Comparison of ENCODE assay signal across 8 cellular contexts in the genomic region with DNA sequence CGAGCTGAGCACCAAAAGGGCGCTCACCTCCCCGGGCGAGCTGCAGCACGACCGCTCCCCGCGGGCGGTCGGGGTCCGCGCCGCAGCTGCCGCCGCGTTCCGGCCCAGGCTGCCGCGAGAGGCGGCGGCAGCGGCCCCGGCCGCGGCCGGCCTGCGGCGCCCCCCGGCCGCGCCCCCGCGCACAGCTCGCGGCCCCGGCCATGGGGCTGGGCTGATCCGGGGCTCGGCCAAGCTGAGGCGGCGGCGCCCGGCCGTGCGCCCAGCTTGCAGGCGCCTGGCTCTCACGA. TPM values are rescaled to one million over a fixed set of nuclear protein-coding genes. Genes with fewer than 3 reads are reported as not detected.
A peak's percentile ranks its signal among the peaks of the same experiment; 100 is the strongest.
DNase-seq lines count a peak whose midpoint lies in the region; ATAC-seq, FAIRE-seq and TF ChIP-seq lines count a peak whose summit lies in the region.

No MANE protein-coding gene starts in this region.

- peak; percentile 73 for DNase-seq in NCI-H748 (lab: John Stamatoyannopoulos, UW; ENCODE audit: unreplicated experiment)
- DNase-seq in NCI-H748 treated with DMSO at 0.1 percent for 48 hours (lab: John Stamatoyannopoulos, UW), result no peak
- no peak for DNase-seq in WERI-Rb-1
- no peak for DNase-seq in right atrium auricular region (ENCODE audit: low spot score)
- no peak for DNase-seq in small intestine
- no peak for DNase-seq in GM10266 (ENCODE audit: extremely low spot score)
- DNase-seq in cerebellum (ENCODE audit: low spot score), result no peak

- TF ChIP-seq CTCF in WERI-Rb-1 (IDR thresholded peaks at IDR 0.05; ENCODE audit: low read depth, low read length), result no peak
- TF ChIP-seq CTCF in right atrium auricular region (IDR thresholded peaks at IDR 0.05), result no peak
- no peak for TF ChIP-seq CTCF in GM10266 (IDR thresholded peaks at IDR 0.05; ENCODE audit: control insufficient read depth, insufficient read depth, low read depth, missing control alignments)

- H3K9me3 ChIP-seq in WERI-Rb-1 (ENCODE audit: severe bottlenecking) (no peaks in the 10 kb centered on the region), right atrium auricular region (no peaks in the 10 kb centered on the region), small intestine (ENCODE audit: control insufficient read depth, low read depth) (no peaks in the 10 kb centered on the region)

- H3K4me1 ChIP-seq in right atrium auricular region (peaks cover 0 to 17% of the 10 kb centered on the region in 2 donors), small intestine (ENCODE audit: control insufficient read depth in 2 of 2, insufficient read depth in 1 of 2, low read depth in 1 of 2, low read length in 1 of 2) (peaks cover 0 to 5% of the 10 kb centered on the region in 2 donors)

- peak overlapping the region; percentile 50 for H3K27ac ChIP-seq in WERI-Rb-1
- peak overlapping the region; percentile 56 to 68 for H3K27ac ChIP-seq in right atrium auricular region
- H3K27ac ChIP-seq in small intestine (ENCODE audit: low read depth in 1 of 2, low read length in 1 of 2), result peak overlapping the region; percentile 80 to 91

- H3K27me3 ChIP-seq in WERI-Rb-1 (ENCODE audit: insufficient read depth, low read depth, severe bottlenecking) (no peaks in the 10 kb centered on the region), right atrium auricular region (no peaks in the 10 kb centered on the region), small intestine (ENCODE audit: control insufficient read depth in 2 of 2, insufficient read depth in 2 of 2, low read length in 2 of 2) (no peaks in the 10 kb centered on the region)

- H3K36me3 ChIP-seq in WERI-Rb-1 (no peaks in the 10 kb centered on the region), right atrium auricular region (no peaks in the 10 kb centered on the region), small intestine (ENCODE audit: control insufficient read depth in 2 of 2, insufficient read depth in 2 of 2, low read length in 2 of 2) (no peaks in the 10 kb centered on the region)

- WGBS in small intestine, 3 donors, result 0% methylated on average over 21 to 46 of the region's 46 CpGs

- FAIRE-seq in small intestine (lab: Jason Lieb, UNC), result no peak

- ATAC-seq in HG03025 (IDR thresholded peaks at IDR 0.05; ENCODE audit: low FRiP score, unreplicated experiment), result peak; percentile 33

- H3K4me3 ChIP-seq in WERI-Rb-1 (ENCODE audit: low read depth, low read length), result peak overlapping the region; percentile 85
- H3K4me3 ChIP-seq in right atrium auricular region, result peak overlapping the region; percentile 55 to 70
- H3K4me3 ChIP-seq in small intestine (ENCODE audit: low read depth in 1 of 2, low read length in 2 of 2), result peak overlapping the region; percentile 79 to 85

RNA-seq across cellular contexts. Expression of gene EEIG2, which starts 0.2 kb away (rescaled TPM):
- total RNA-seq in right atrium auricular region (1 to 10 TPM; 6.1 to 7.4 TPM), cerebellum (28.1 TPM)
- polyA plus RNA-seq in small intestine, result 10 to 100 TPM in 1 of 3 donors, 1 to 10 TPM in 2; 7.8 to 10.9 (median 8.3) TPM
